ENCODE assay signal across 1 cellular context in genomic region chr7:98280791-98281756, GRCh38.
TF ChIP-seq lines count a peak whose summit lies in the region.

A gene with protein sequence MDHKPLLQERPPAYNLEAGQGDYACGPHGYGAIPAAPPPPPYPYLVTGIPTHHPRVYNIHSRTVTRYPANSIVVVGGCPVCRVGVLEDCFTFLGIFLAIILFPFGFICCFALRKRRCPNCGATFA (plus strand): TSS chr7:98281686. CDS start chr7:98281796, 110 bp downstream.

TF ChIP-seq in GM12878, 131 proteins besides CTCF, POLR2A, EP300 and RAD21 (continued from another document):
- TF ChIP-seq ZBTB40 (IDR thresholded peaks at IDR 0.05; ENCODE audit: borderline replicate concordance), result peak; percentile 28; the same call in 1 of the 2 replicates
- TF ChIP-seq BCL3 (IDR thresholded peaks at IDR 0.05; ENCODE audit: borderline replicate concordance, insufficient read depth, low read depth, low read length, poor library complexity, severe bottlenecking), result no peak
- peak; percentile 49 for TF ChIP-seq USF2 (IDR thresholded peaks at IDR 0.05; ENCODE audit: borderline replicate concordance, low read depth, low read length)
- no peak for TF ChIP-seq KAT2A (conservative IDR thresholded peaks at IDR 0.05; ENCODE audit: control insufficient read depth, low read depth, low read length)
- no peak for TF ChIP-seq ESRRA (IDR thresholded peaks at IDR 0.05; ENCODE audit: low read length)
